ENCODE assay signal across 23 cellular contexts in the genomic region with DNA sequence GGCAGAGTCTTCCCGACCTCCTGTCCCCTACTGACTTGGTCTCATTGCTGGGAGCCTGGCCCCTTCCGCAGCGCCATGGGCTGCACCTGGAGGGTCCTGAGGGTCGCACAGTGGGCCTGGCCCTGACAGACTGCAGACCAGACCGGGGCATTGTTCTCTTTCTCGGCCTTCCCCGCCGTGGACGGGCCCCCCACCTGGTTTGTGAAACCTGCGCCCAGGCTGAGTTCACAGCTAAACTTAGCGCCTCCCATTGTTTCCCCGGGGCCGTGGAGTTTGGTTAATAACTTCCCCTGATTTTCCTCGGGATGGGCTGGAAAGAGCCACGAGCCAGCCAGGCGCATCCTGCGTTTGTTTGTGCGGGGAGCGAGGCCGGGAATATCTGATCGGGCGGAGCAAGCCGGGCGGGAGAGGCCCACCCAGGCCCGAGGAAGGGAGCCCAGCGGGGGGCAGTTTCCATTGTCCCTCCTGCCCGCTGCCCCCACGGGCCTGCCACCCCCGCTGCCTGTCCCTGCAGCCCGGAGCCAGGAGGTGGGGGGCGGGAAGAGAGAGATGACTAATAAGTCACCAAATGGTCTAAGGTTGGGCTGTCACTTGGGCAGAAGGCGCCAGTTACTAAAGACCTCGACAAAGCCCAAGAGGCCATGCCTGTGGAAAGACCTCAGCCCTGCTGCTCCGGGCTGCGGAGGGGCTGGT. TPM values are rescaled to one million over a fixed set of nuclear protein-coding genes. Genes with fewer than 3 reads are reported as not detected.
"Had no signal": no experiment of that assay in that cellular context is flagged by ENCODE, and none has a peak within 500 bp of the region (broad histone marks: within the 10 kb centered on the region; RNA-seq: fewer than 3 reads in every experiment).

No MANE protein-coding gene starts in this region.

- H3K9me3 ChIP-seq: neutrophil, suprapubic skin had no signal

- H3K27ac ChIP-seq: breast epithelium, epithelial cell of prostate, lower lobe of right lung, neutrophil, parathyroid adenoma, skin epidermis, suprapubic skin had no signal

- H3K36me3 ChIP-seq: breast epithelium, lower lobe of right lung, neutrophil, suprapubic skin had no signal

- H3K4me3 ChIP-seq: breast epithelium, lower lobe of right lung, skin epidermis, suprapubic skin had no signal

- H3K9ac ChIP-seq: parathyroid adenoma had no signal

- ATAC-seq: activated CD4-positive, CD25-positive, alpha-beta regulatory T cell treated with anti-CD3 and anti-CD28 coated beads, Interleukin-2, amount 50 U/mL, for 24 hours; lower lobe of right lung; natural killer cell had no signal

- H3K4me3 Mint-ChIP-seq: natural killer cell; stimulated activated naive CD8-positive, alpha-beta T cell treated with anti-CD3 and anti-CD28 coated beads, Interleukin-15, Interleukin-2, amounts not matched to agents 100 ng/mL and 50 ng/mL, for 24 hours had no signal

- H3K9me3 Mint-ChIP-seq: natural killer cell; stimulated activated naive CD8-positive, alpha-beta T cell treated with anti-CD3 and anti-CD28 coated beads, Interleukin-15, Interleukin-2, amounts not matched to agents 100 ng/mL and 50 ng/mL, for 24 hours had no signal

- H3K4me1 ChIP-seq: breast epithelium, lower lobe of right lung, parathyroid adenoma had no signal

- H3K27ac Mint-ChIP-seq: natural killer cell; stimulated activated naive CD8-positive, alpha-beta T cell treated with anti-CD3 and anti-CD28 coated beads, Interleukin-15, Interleukin-2, amounts not matched to agents 100 ng/mL and 50 ng/mL, for 24 hours had no signal

- DNase-seq: activated CD4-positive, alpha-beta T cell treated with anti-CD3 and anti-CD28 coated beads, Interleukin-2, amount 50 U/mL, for 1 hour; activated CD8-positive, alpha-beta memory T cell treated with anti-CD3 and anti-CD28 coated beads, Interleukin-2, amount 50 U/mL, for 4 hours; activated effector memory CD4-positive, alpha-beta T cell treated with Interleukin-2 at 50 U/mL for 16 hours; activated naive CD4-positive, alpha-beta T cell treated with anti-CD3 and anti-CD28 coated beads, Interleukin-2, amount 50 U/mL, for 16 hours; activated T-cell treated with anti-CD3 and anti-CD28 coated beads, Interleukin-2, amount 50 U/mL, for 48 hours; aorta; cerebellar nuclear complex; cortex of kidney; effector CD8-positive, alpha-beta T cell; foreskin fibroblast; lower lobe of right lung; natural killer cell; stimulated activated CD4-positive, alpha-beta T cell treated with anti-CD3 and anti-CD28 coated beads, Interleukin-2, amount 100 ng/mL, for 48 hours; trophoblast cell had no signal

- H3K27me3 ChIP-seq: neutrophil had no signal

- H3K4me1 Mint-ChIP-seq: natural killer cell had no signal

- H3K36me3 Mint-ChIP-seq: natural killer cell had no signal

RNA-seq across cellular contexts. Expression of gene ARHGEF16, which starts 39.1 kb away (rescaled TPM):
- total RNA-seq: natural killer cell; T-helper 1 cell treated with Interleukin-12 subunit alpha and Interleukin-12 subunit beta and Interleukin-4 antibody, amounts not matched to agents 30 ng/mL and 1 ng/mL, for 36 hours had no signal
